Comparison of ENCODE assay signal across 7 cellular contexts in the genomic region with DNA sequence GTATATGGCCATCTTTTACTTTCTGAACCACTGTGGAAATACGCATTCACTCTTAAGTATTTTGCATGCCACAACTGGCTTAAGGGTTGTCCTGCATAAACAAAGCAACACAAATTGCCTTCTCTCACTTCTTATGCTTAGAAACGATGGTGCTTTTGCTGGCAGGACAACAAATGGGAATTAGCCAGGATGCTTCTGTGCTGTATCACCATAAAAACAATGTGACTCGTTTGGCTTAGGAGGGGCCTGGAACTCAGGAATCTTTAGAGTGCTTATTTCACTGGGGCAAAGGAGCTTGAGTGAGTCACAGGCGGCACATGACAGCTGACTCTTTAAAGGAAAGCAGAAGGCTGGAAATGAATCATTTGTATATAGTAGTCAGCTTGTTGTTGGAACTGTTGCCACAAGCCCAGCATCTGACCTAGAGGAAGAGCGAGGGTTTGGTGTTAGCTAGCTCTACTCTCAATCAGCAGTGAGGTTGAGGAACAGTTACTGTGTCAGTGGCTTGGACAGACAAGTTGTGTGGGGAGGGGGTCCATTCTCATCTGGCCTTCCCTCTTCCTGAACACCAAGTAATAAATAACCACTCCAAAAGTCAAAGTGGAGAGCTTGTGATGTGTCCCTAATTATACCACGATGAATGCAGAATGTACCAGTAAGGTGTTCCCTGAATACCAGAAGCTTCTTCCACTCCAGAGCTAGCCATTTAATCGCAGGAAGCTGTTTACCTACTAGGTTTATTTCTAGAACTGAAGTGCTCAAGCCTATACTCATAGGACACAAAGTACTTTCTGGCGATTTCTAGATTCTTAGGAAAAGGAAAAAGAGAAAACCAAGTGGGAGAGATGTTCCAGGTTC.
DNase-seq lines count a peak whose midpoint lies in the region; ATAC-seq, FAIRE-seq and TF ChIP-seq lines count a peak whose summit lies in the region.

No MANE protein-coding gene starts in this region.

- no peak for TF ChIP-seq EP300 in H1 (IDR thresholded peaks at IDR 0.05; ENCODE audit: borderline replicate concordance in 1 of 2, low read depth in 2 of 2, low read length in 2 of 2)

- H3K79me2 ChIP-seq in HCT116 (ENCODE audit: insufficient read depth, low read length) (no peaks in the 10 kb centered on the region), H1 (ENCODE audit: control insufficient read depth in 1 of 2, insufficient read depth in 2 of 2, low read length in 2 of 2) (no peaks in the 10 kb centered on the region)

- peaks cover 51 to 70% of the 10 kb centered on the region in 2 experiments for H3K4me1 ChIP-seq in HCT116 (ENCODE audit: control insufficient read depth in 1 of 2, insufficient read depth in 2 of 2, low read length in 2 of 2)
- H3K4me1 ChIP-seq in SJCRH30 = peaks cover 21% of the 10 kb centered on the region
- H3K4me1 ChIP-seq in H1 (replicated peaks in 1 of 4; ENCODE audit: control insufficient read depth in 3 of 4, insufficient read depth in 4 of 4, low read length in 3 of 4) = peaks cover 0 to 12% (median 4%) of the 10 kb centered on the region in 4 experiments; a peak in 5 of 7 replicates

- POLR2A ChIA-PET in HCT116 (lab: Charles Lee) (interaction anchor here (0.6 to 2.2 kb wide), 12 partner anchors 11 to 547 kb away, joined by 3 to 13 read pairs (median 3); no protein-coding TSS in a partner anchor), H1 (lab: Charles Lee; ENCODE audit: partially characterized antibody) (interaction anchor here (0.9 kb wide), 1 partner anchor 13 kb away, joined by 3 read pairs; no protein-coding TSS in a partner anchor)

- no peak overlapping the region for H3K14ac ChIP-seq in H1 (ENCODE audit: insufficient read length)

- H3K23ac ChIP-seq in H1 (ENCODE audit: insufficient read length) = no peak overlapping the region

- CTCF ChIA-PET in HCT116 (lab: Charles Lee) (interaction anchor here (0.6 to 1.1 kb wide), 2 partner anchors 79 to 527 kb away, joined by 3 to 8 read pairs; no protein-coding TSS in a partner anchor), H1 (lab: Charles Lee; ENCODE audit: partially characterized antibody) (interaction anchor here (0.8 to 1.8 kb wide), 5 partner anchors 9 to 79 kb away, joined by 3 to 10 read pairs (median 3); no protein-coding TSS in a partner anchor)

- no peak overlapping the region for H4K91ac ChIP-seq in H1 (replicated peaks; ENCODE audit: insufficient read length, low read length)

- DNase-seq in HCT116 (ENCODE audit: low read depth, low spot score) (peak; percentile 98), SJCRH30 (peak; percentile 89 to 95), H1 (ENCODE audit: low read depth in 1 of 2, low spot score in 2 of 2) (peak in 1 of 2 experiments; percentile 66), medulla oblongata (ENCODE audit: extremely low spot score) (peak; percentile 81), substantia nigra (lab: John Stamatoyannopoulos, UW) (peak in 20 of 49 donors; percentile 2 to 74 (median 32)), NCI-H2081 (lab: John Stamatoyannopoulos, UW) (no peak)

- no peaks in the 10 kb centered on the region for H3K9me2 ChIP-seq in HCT116 (ENCODE audit: insufficient read depth)

- H3K4ac ChIP-seq in H1 (replicated peaks; ENCODE audit: insufficient read length, low read depth, low read length) = no peak overlapping the region

- H4K20me1 ChIP-seq in HCT116 (ENCODE audit: insufficient read depth) (no peaks in the 10 kb centered on the region), H1 (replicated peaks in 1 of 2; ENCODE audit: control insufficient read depth in 1 of 2, insufficient read depth in 2 of 2, low read length in 2 of 2) (no peaks in the 10 kb centered on the region)

- H2BK12ac ChIP-seq in H1 (ENCODE audit: low read depth, low read length) = peak overlapping the region; percentile 77; the same call in 1 of the 2 replicates

- H3K79me1 ChIP-seq in H1 (ENCODE audit: low read depth, low read length) = no peaks in the 10 kb centered on the region

- H3K18ac ChIP-seq in H1 (ENCODE audit: extremely low read depth, low read length) = peak overlapping the region; percentile 20; the same call in 1 of the 2 replicates

- TF ChIP-seq POLR2A in HCT116 (IDR thresholded peaks at IDR 0.05; ENCODE audit: borderline replicate concordance, extremely low read depth, insufficient read depth, insufficient read length) (no peak), H1 (IDR thresholded peaks at IDR 0.05; ENCODE audit: control extremely low read depth in 1 of 2, low read depth in 2 of 2, low read length in 2 of 2) (no peak)

- H3K4me3 ChIP-seq in HCT116 (replicated peaks in 1 of 2; ENCODE audit: low read depth in 1 of 2, low read length in 2 of 2) = peak overlapping the region; percentile 4 to 35; a peak in 3 of 4 replicates
- H3K4me3 ChIP-seq in SJCRH30 = peak overlapping the region; percentile 48
- H3K4me3 ChIP-seq in H1 (ENCODE audit: extremely low read depth in 1 of 4, insufficient read depth in 2 of 4, low read depth in 3 of 4, low read length in 4 of 4) = no peak overlapping the region

- no peak overlapping the region for H3K56ac ChIP-seq in H1 (replicated peaks; ENCODE audit: insufficient read length, low read depth, low read length)

- ATAC-seq in HCT116 (peak; percentile 90), GM21423 (IDR thresholded peaks at IDR 0.05; ENCODE audit: unreplicated experiment) (no peak)

- H2AK5ac ChIP-seq in H1 (ENCODE audit: low read depth, low read length) = 0 out of 2 replicates have a peak overlapping the region, but pooled peaks have one; percentile 28

- TF ChIP-seq CTCF in HCT116 (IDR thresholded peaks at IDR 0.05 in 2 of 3, conservative IDR thresholded peaks at IDR 0.05 in 1 of 3; ENCODE audit: borderline replicate concordance in 1 of 3, insufficient read depth in 1 of 3, low read depth in 2 of 3, low read length in 2 of 3) = no peak
- TF ChIP-seq CTCF in H1 (IDR thresholded peaks at IDR 0.05; ENCODE audit: control extremely low read depth in 1 of 3, insufficient read depth in 1 of 3, low read depth in 1 of 3, low read length in 3 of 3) = no peak

- FAIRE-seq in H1 (lab: Jason Lieb, UNC) = peak; percentile 69

- H3K23me2 ChIP-seq in H1 (ENCODE audit: low read depth, low read length) = no peaks in the 10 kb centered on the region

- H3K27me3 ChIP-seq in HCT116 (ENCODE audit: insufficient read depth, low read length) = no peaks in the 10 kb centered on the region
- no peaks in the 10 kb centered on the region for H3K27me3 ChIP-seq in SJCRH30
- H3K27me3 ChIP-seq in H1 (replicated peaks in 1 of 4; ENCODE audit: control insufficient read depth in 3 of 4, extremely low read depth in 1 of 4, insufficient read depth in 3 of 4, low read length in 3 of 4) = no peaks in the 10 kb centered on the region

- H3K9ac ChIP-seq in HCT116 (ENCODE audit: low read length) = peak overlapping the region; percentile 51
- H3K9ac ChIP-seq in H1 (replicated peaks in 1 of 4; ENCODE audit: extremely low read depth in 1 of 4, low read depth in 3 of 4, low read length in 3 of 4) = no peak overlapping the region

- H4K8ac ChIP-seq in H1 (ENCODE audit: extremely low read depth, insufficient read depth, low read length) = no peak overlapping the region

- no peak overlapping the region for H2AFZ ChIP-seq in HCT116 (ENCODE audit: low read depth, low read length, poor library complexity, severe bottlenecking)
- peak overlapping the region; percentile 66; the same call in 1 of the 2 replicates for H2AFZ ChIP-seq in H1 (ENCODE audit: low read length)

- intact Hi-C loops in HCT116 (cut with micrococcal nuclease) = loop anchor here (1.0 to 5.0 kb wide), 2 partner anchors 22 to 294 kb away; partner anchors contain the start of gene CAMK2D

- TSS peak; percentile 87 for BruUV-seq in HCT116 (replicated peaks; lab: Mats Ljungman, UMichigan)

- H3K27ac ChIP-seq in HCT116 (ENCODE audit: low read depth, low read length) (peak overlapping the region; percentile 77), SJCRH30 (peak overlapping the region; percentile 93), H1 (ENCODE audit: low read depth, low read length) (no peak overlapping the region), substantia nigra (ENCODE audit: low read depth, low read length, poor library complexity, severe bottlenecking) (peak overlapping the region; percentile 30)

- WGBS in H1 (ENCODE audit: extremely low coverage in 1 of 2, insufficient coverage in 1 of 2, insufficient read length in 1 of 2, insufficient replicate concordance in 2 of 2, low coverage in 1 of 2, low lambda C conversion rate in 2 of 2, missing lambda C conversion rate in 1 of 2), 2 experiments = 61% methylated on average over 8 of the region's 8 CpGs; no CpG with 5 or more reads in 1 of the 2 experiments

- H2BK5ac ChIP-seq in H1 (ENCODE audit: low read depth, low read length) = peak overlapping the region; percentile 71

- no peak overlapping the region for H4K5ac ChIP-seq in H1 (ENCODE audit: insufficient read length, low read depth, low read length)

- H3K4me2 ChIP-seq in HCT116 (ENCODE audit: low read length) = peak overlapping the region; percentile 73
- peak overlapping the region; percentile 14 to 34; a peak in 2 of 4 replicates for H3K4me2 ChIP-seq in H1 (ENCODE audit: insufficient read depth in 1 of 2, low read depth in 2 of 2, low read length in 2 of 2)

- H2BK15ac ChIP-seq in H1 (ENCODE audit: low read length) = no peak overlapping the region

- no peak overlapping the region for H2BK20ac ChIP-seq in H1 (ENCODE audit: low read length)

- peak overlapping the region; percentile 80 for H2BK120ac ChIP-seq in H1 (replicated peaks; ENCODE audit: low read depth, low read length)

- TF ChIP-seq RAD21 in HCT116 (IDR thresholded peaks at IDR 0.05; ENCODE audit: low read depth) (peak; percentile 52), H1 (IDR thresholded peaks at IDR 0.05 in 1 of 2, conservative IDR thresholded peaks at IDR 0.05 in 1 of 2; ENCODE audit: low read depth in 2 of 2, low read length in 2 of 2) (no peak)

- RAD21 ChIA-PET in HCT116 (lab: Charles Lee; ENCODE audit: low non-redundant PET in 1 of 2, low total read pairs in 2 of 2, uncharacterized antibody in 2 of 2, unreplicated experiment in 2 of 2) = interaction anchor here (0.7 to 1.3 kb wide), 4 partner anchors 24 to 74 kb away, joined by 3 to 4 read pairs (median 3); no protein-coding TSS in a partner anchor

- no peaks in the 10 kb centered on the region for H3K36me3 ChIP-seq in HCT116 (ENCODE audit: control insufficient read depth in 1 of 2, insufficient read depth in 2 of 2, low read length in 2 of 2)
- H3K36me3 ChIP-seq in SJCRH30 = 0 out of 2 replicates have a peak, but pooled peaks cover 2% of the 10 kb centered on the region
- H3K36me3 ChIP-seq in H1 (ENCODE audit: control insufficient read depth in 2 of 4, insufficient read depth in 4 of 4, low read length in 3 of 4) = no peaks in the 10 kb centered on the region

- no peaks in the 10 kb centered on the region for H3K9me3 ChIP-seq in HCT116 (ENCODE audit: control insufficient read depth in 1 of 2, insufficient read depth in 1 of 2, low read depth in 1 of 2, low read length in 2 of 2)
- H3K9me3 ChIP-seq in SJCRH30 (replicated peaks) = no peaks in the 10 kb centered on the region
- H3K9me3 ChIP-seq in H1 (ENCODE audit: insufficient read depth in 2 of 2, low read depth in 1 of 2, low read length in 1 of 2) = no peaks in the 10 kb centered on the region

TF ChIP-seq in HCT116, 20 proteins besides CTCF, POLR2A, EP300 and RAD21 (continues in another document):
- TF ChIP-seq JUND (IDR thresholded peaks at IDR 0.05) = peak; percentile 100
- no peak for TF ChIP-seq EZH2 (IDR thresholded peaks at IDR 0.05)

TF ChIP-seq in H1, 55 proteins besides CTCF, POLR2A, EP300 and RAD21 (continues in another document):
- TF ChIP-seq SP2 (IDR thresholded peaks at IDR 0.05; ENCODE audit: low read length) (no peak), KDM5A (IDR thresholded peaks at IDR 0.05; ENCODE audit: low read length) (no peak)

Comparison
In these comparisons a context has a peak if more than half of its experiments do, and no peak if none do; other contexts are left out.
1. DNase-seq: peak in HCT116 (single experiment), SJCRH30 (2 of 2) and medulla oblongata (single experiment); none in NCI-H2081 (0 of 2).
2. H3K4me3 ChIP-seq: peak in HCT116 (2 of 2) and SJCRH30 (single experiment); none in H1 (0 of 4).
3. Of the 16 proteins assayed by ChIP-seq in both H1 and HCT116: peak only in H1: none; only in HCT116: CEBPB, EGR1, FOSL1, MAX, POLR2AphosphoS5, RAD21 and 4 more; in both: JUND; in neither: 5.